29 cellular contexts compared by ENCODE assay signal in genomic region chr22:17928391-17928790, GRCh38.
"Had no signal": no experiment of that assay in that cellular context is flagged by ENCODE, and none has a peak within 500 bp of the region (broad histone marks: within the 10 kb centered on the region; RNA-seq: fewer than 3 reads in every experiment).

No MANE protein-coding gene starts in this region.

- ATAC-seq: activated CD4-positive, alpha-beta T cell treated with anti-CD3 and anti-CD28 coated beads for 36 hours; activated CD8-positive, alpha-beta memory T cell treated with anti-CD3 and anti-CD28 coated beads, Interleukin-2, amount 10 ng/mL, durations not matched to agents 7 days and 5 days; activated CD8-positive, alpha-beta T cell treated with anti-CD3 and anti-CD28 coated beads, Interleukin-2, amount 10 ng/mL, durations not matched to agents 7 days and 5 days; activated naive CD8-positive, alpha-beta T cell treated with anti-CD3 and anti-CD28 coated beads, Interleukin-2, amount 50 U/mL, for 24 hours; esophagus mucosa; T-helper 17 cell had no signal

- FAIRE-seq: frontal cortex had no signal

- H3K36me3 ChIP-seq: adrenal gland, ascending aorta, breast epithelium, cardiac muscle cell had no signal

- H3K9me3 ChIP-seq: adrenal gland, ascending aorta, breast epithelium had no signal

- H3K27ac ChIP-seq: adrenal gland, ascending aorta, breast epithelium, cardiac muscle cell, coronary artery, dorsolateral prefrontal cortex had no signal

- H3K27me3 ChIP-seq: adrenal gland, ascending aorta, breast epithelium, cardiac muscle cell, dorsolateral prefrontal cortex had no signal

- H3K4me3 ChIP-seq: adrenal gland, ascending aorta, breast epithelium, cardiac muscle cell, coronary artery, dorsolateral prefrontal cortex had no signal

- DNase-seq: activated CD4-positive, alpha-beta memory T cell treated with anti-CD3 and anti-CD28 coated beads for 36 hours; activated CD4-positive, alpha-beta T cell treated with anti-CD3 and anti-CD28 coated beads for 36 hours; activated CD4-positive, alpha-beta T cell treated with anti-CD3 and anti-CD28 coated beads, Interleukin-2, amount 10 ng/mL, durations not matched to agents 24 days and 14 days; activated CD4-positive, CD25-positive, alpha-beta regulatory T cell; activated CD4-positive, CD25-positive, alpha-beta regulatory T cell treated with anti-CD3 and anti-CD28 coated beads, Interleukin-2, amount 50 U/mL, for 72 hours; activated CD8-positive, alpha-beta memory T cell treated with anti-CD3 and anti-CD28 coated beads, Interleukin-2, amount 10 ng/mL, durations not matched to agents 7 days and 5 days; activated CD8-positive, alpha-beta memory T cell treated with anti-CD3 and anti-CD28 coated beads, Interleukin-2, amount 50 U/mL, for 4 hours; activated CD8-positive, alpha-beta T cell treated with anti-CD3 and anti-CD28 coated beads, Interleukin-2, amount 10 ng/mL, durations not matched to agents 7 days and 5 days; activated effector memory CD4-positive, alpha-beta T cell treated with anti-CD3 and anti-CD28 coated beads, Interleukin-2, amount 50 U/mL, for 16 hours; activated naive CD4-positive, alpha-beta T cell treated with anti-CD3 and anti-CD28 coated beads for 36 hours; activated naive CD8-positive, alpha-beta T cell treated with anti-CD3 and anti-CD28 coated beads for 36 hours; activated naive CD8-positive, alpha-beta T cell treated with anti-CD3 and anti-CD28 coated beads, Interleukin-2, amount 50 U/mL, for 24 hours; activated T-cell treated with anti-CD3 and anti-CD28 coated beads, Interleukin-2, amount 50 U/mL, for 1 hour; activated T-cell treated with anti-CD3 and anti-CD28 coated beads, Interleukin-2, amount 50 U/mL, for 48 hours; central memory CD4-positive, alpha-beta T cell; dorsolateral prefrontal cortex; effector memory CD4-positive, alpha-beta T cell; endodermal cell; foreskin fibroblast; T-helper 1 cell; T-helper 17 cell; T1000 had no signal
